Comparison of ENCODE assay signal across 1 cellular context in genomic region chr15:34056921-34057320, GRCh38.
TF ChIP-seq lines count a peak whose summit lies in the region.

No MANE protein-coding gene starts in this region.

TF ChIP-seq in IMR-90, 13 proteins besides CTCF, POLR2A, EP300 and RAD21:
- no peak for TF ChIP-seq BHLHE40 (IDR thresholded peaks at IDR 0.05; ENCODE audit: low read depth, low read length)
- no peak for TF ChIP-seq RCOR1 (IDR thresholded peaks at IDR 0.05; ENCODE audit: insufficient replicate concordance, low read length)
- TF ChIP-seq, protein P1, sequence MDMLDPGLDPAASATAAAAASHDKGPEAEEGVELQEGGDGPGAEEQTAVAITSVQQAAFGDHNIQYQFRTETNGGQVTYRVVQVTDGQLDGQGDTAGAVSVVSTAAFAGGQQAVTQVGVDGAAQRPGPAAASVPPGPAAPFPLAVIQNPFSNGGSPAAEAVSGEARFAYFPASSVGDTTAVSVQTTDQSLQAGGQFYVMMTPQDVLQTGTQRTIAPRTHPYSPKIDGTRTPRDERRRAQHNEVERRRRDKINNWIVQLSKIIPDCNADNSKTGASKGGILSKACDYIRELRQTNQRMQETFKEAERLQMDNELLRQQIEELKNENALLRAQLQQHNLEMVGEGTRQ (IDR thresholded peaks at IDR 0.05; ENCODE audit: low read depth, low read length): no peak
- no peak for TF ChIP-seq FOS (IDR thresholded peaks at IDR 0.05; ENCODE audit: low read depth, low read length)
- no peak for TF ChIP-seq RFX5 (IDR thresholded peaks at IDR 0.05; ENCODE audit: low read depth, low read length)
- TF ChIP-seq SMC3 (IDR thresholded peaks at IDR 0.05; ENCODE audit: low read depth, low read length): no peak
- TF ChIP-seq MAFK (IDR thresholded peaks at IDR 0.05; ENCODE audit: low read depth, low read length): no peak
- no peak for TF ChIP-seq CHD1 (IDR thresholded peaks at IDR 0.05; ENCODE audit: low read depth, low read length)
- no peak for TF ChIP-seq CEBPB (IDR thresholded peaks at IDR 0.05; ENCODE audit: low read depth, low read length)
- TF ChIP-seq, protein P2, sequence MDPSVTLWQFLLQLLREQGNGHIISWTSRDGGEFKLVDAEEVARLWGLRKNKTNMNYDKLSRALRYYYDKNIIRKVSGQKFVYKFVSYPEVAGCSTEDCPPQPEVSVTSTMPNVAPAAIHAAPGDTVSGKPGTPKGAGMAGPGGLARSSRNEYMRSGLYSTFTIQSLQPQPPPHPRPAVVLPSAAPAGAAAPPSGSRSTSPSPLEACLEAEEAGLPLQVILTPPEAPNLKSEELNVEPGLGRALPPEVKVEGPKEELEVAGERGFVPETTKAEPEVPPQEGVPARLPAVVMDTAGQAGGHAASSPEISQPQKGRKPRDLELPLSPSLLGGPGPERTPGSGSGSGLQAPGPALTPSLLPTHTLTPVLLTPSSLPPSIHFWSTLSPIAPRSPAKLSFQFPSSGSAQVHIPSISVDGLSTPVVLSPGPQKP (IDR thresholded peaks at IDR 0.05; ENCODE audit: borderline replicate concordance, low read depth, low read length): no peak
- TF ChIP-seq NFE2L2 (IDR thresholded peaks at IDR 0.05; ENCODE audit: low read depth, low read length): no peak
- no peak for TF ChIP-seq MAZ (IDR thresholded peaks at IDR 0.05; ENCODE audit: borderline replicate concordance, low read depth, low read length)
- no peak for TF ChIP-seq MXI1 (IDR thresholded peaks at IDR 0.05; ENCODE audit: borderline replicate concordance, low read depth, low read length)
